In the genomic region with DNA sequence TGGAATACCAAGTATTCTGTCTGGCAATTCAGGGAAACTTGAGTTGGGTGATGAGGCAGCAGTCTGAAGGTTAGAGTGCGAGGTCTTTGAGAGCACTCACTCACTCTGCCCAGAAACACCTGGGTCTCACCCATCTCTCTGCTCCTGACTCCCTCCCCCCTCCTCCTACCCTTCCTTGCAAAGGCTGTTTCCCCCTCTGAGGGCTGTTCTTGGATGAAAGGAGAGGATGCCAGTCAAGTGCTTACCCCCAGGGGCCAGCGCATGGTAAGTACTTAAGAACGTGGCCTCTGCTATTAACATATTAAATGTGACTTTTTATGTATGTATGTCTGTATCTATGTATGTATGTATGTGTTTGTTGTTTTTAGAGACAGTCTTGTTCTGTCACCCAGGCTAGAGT, we compare ENCODE assay signal across 19 cellular contexts. TPM values are rescaled to one million over a fixed set of nuclear protein-coding genes. Genes with fewer than 3 reads are reported as not detected.
DNase-seq lines count a peak whose midpoint lies in the region; ATAC-seq and TF ChIP-seq lines count a peak whose summit lies in the region.
"Had no signal": no experiment of that assay in that cellular context is flagged by ENCODE, and none has a peak within 500 bp of the region (broad histone marks: within the 10 kb centered on the region; RNA-seq: fewer than 3 reads in every experiment).

No MANE protein-coding gene starts in this region.

- H3K4me2 ChIP-seq in OCI-LY3 (ENCODE audit: low read length), result peak overlapping the region; percentile 67

- peaks cover 52% of the 10 kb centered on the region for H3K4me1 ChIP-seq in OCI-LY3 (ENCODE audit: low read length)

- intact Hi-C loops in posterior vena cava (cut with DNase I), result loop anchor here in 1 of 2 donors (5.0 kb wide), 1 partner anchor 1792 kb away; no protein-coding TSS in a partner anchor

- TF ChIP-seq CTCF in OCI-LY3 (IDR thresholded peaks at IDR 0.05; ENCODE audit: low read depth, low read length), result no peak

- H2AFZ ChIP-seq in OCI-LY3 (ENCODE audit: low read depth, low read length), result no peak overlapping the region

- H3K4me3 ChIP-seq in OCI-LY3 (ENCODE audit: low read length), result no peak overlapping the region
- H3K4me3 ChIP-seq: coronary artery, left ventricle myocardium inferior had no signal

- H3K79me2 ChIP-seq in OCI-LY3 (ENCODE audit: low read length), result peaks cover 38% of the 10 kb centered on the region

- peaks cover 3% of the 10 kb centered on the region; the same call in 1 of the 2 replicates for H3K9me3 ChIP-seq in OCI-LY3 (ENCODE audit: insufficient read depth, low read length)
- H3K9me3 ChIP-seq: left ventricle myocardium inferior had no signal

- no peaks in the 10 kb centered on the region for H4K20me1 ChIP-seq in OCI-LY3 (ENCODE audit: insufficient read depth, low read length)

- H3K36me3 ChIP-seq in OCI-LY3 (replicated peaks; ENCODE audit: low read depth, low read length), result peaks cover 10% of the 10 kb centered on the region
- H3K36me3 ChIP-seq: left ventricle myocardium inferior had no signal

- peak; percentile 16 for DNase-seq in NCI-H82 (lab: John Stamatoyannopoulos, UW)
- no peak for DNase-seq in NCI-H82 treated with DMSO at 0.1 percent for 48 hours (lab: John Stamatoyannopoulos, UW; ENCODE audit: unreplicated experiment)
- DNase-seq in iPS DF 19.7 (ENCODE audit: low read depth, low spot score), result peak; percentile 48
- no peak for DNase-seq in posterior vena cava (ENCODE audit: low spot score)
- DNase-seq in NCI-H146 (lab: John Stamatoyannopoulos, UW), result no peak
- no peak for DNase-seq in HT-29 (ENCODE audit: low spot score)
- DNase-seq: activated naive CD4-positive, alpha-beta T cell treated with anti-CD3 and anti-CD28 coated beads, Interleukin-2, amount 10 ng/mL, durations not matched to agents 7 days and 5 days; activated T-cell treated with anti-CD3 and anti-CD28 coated beads for 4 hours; foreskin melanocyte; left ventricle myocardium inferior; NCI-H1105; NCI-H446; right cardiac atrium; stimulated activated naive CD8-positive, alpha-beta T cell treated with anti-CD3 and anti-CD28 coated beads, Interleukin-15, amount 100 ng/mL, for 72 hours had no signal

- H3K9ac ChIP-seq in OCI-LY3 (ENCODE audit: low read length), result peak overlapping the region; percentile 58; the same call in 1 of the 2 replicates

- no peak for ATAC-seq in HG03095 (IDR thresholded peaks at IDR 0.05; ENCODE audit: unreplicated experiment)
- ATAC-seq: right cardiac atrium; SK-N-SH treated with all-trans-retinoic acid at 6 μM for 48 hours; stimulated activated naive CD8-positive, alpha-beta T cell treated with anti-CD3 and anti-CD28 coated beads, Interleukin-15, amount 100 ng/mL, for 72 hours had no signal

- peak overlapping the region; percentile 91 for H3K27ac ChIP-seq in OCI-LY3 (ENCODE audit: low read length)
- H3K27ac ChIP-seq: coronary artery, left ventricle myocardium inferior had no signal

- H3K27me3 ChIP-seq in OCI-LY3 (ENCODE audit: low read depth, low read length), result no peaks in the 10 kb centered on the region

RNA-seq across cellular contexts. Expression of a gene that starts 22.5 kb away (rescaled TPM):
- 10 to 100 TPM; 13.2 to 13.9 TPM for total RNA-seq in posterior vena cava
- total RNA-seq in HT-29 (2014; rRNA removed; shearing (Covaris generic)), result 86.4 and 98.5 TPM in 2 replicates

RNA-seq across cellular contexts. Expression of a gene that starts 23.1 kb away (rescaled TPM):
- not detected for total RNA-seq in posterior vena cava
- total RNA-seq in HT-29 (2014; rRNA removed; shearing (Covaris generic)), result not detected in 2 replicates
- total RNA-seq: left ventricle myocardium inferior, mucosa of gallbladder, right cardiac atrium had no signal

Comparison
In these comparisons a context has a peak if more than half of its experiments do, and no peak if none do; other contexts are left out.
1. DNase-seq: peak in NCI-H82 (single experiment) and iPS DF 19.7 (single experiment); none in NCI-H82 treated with DMSO at 0.1 percent for 48 hours (single experiment), posterior vena cava (single experiment), NCI-H146 (single experiment) and HT-29 (single experiment).